19 cellular contexts compared by ENCODE assay signal in the genomic region with DNA sequence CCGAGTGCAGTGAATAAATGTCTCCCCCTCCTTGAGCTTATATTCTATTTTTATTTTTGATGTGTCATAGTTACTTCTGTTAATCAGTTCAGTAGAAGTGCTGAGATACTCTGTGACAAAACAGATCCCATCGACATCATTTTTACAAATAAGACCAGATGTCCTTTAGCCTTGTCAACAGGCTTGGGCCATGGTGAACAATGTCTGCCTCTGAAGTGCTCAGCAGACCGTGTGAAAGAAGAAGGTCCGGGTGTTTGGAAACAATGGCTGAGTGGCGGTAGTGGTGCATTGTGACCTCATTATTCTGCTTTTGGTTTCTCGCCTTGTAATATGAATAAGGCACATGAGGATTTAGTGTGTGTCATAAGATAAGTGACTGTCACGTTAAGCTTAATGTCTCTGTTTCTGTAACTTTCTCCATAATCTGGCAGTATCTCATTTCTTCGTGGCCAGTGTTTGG.
DNase-seq lines count a peak whose midpoint lies in the region; ATAC-seq and TF ChIP-seq lines count a peak whose summit lies in the region.
"Had no signal": no experiment of that assay in that cellular context is flagged by ENCODE, and none has a peak within 500 bp of the region (broad histone marks: within the 10 kb centered on the region; RNA-seq: fewer than 3 reads in every experiment).

No MANE protein-coding gene starts in this region.

- peak overlapping the region in 3 of 10 donors; percentile 24 to 25 (median 24) for H3K27ac ChIP-seq in heart right ventricle
- H3K27ac ChIP-seq: KMS-11, uterus had no signal

- no peak overlapping the region for H3K27ac Mint-ChIP-seq in stimulated activated effector memory CD8-positive, alpha-beta T cell treated with anti-CD3 and anti-CD28 coated beads, Interleukin-12 subunit alpha, Interleukin-12 subunit beta, amount 100 ng/mL, for 72 hours
- H3K27ac Mint-ChIP-seq: nephron had no signal

- H3K36me3 Mint-ChIP-seq in stimulated activated effector memory CD8-positive, alpha-beta T cell treated with anti-CD3 and anti-CD28 coated beads, Interleukin-12 subunit alpha, Interleukin-12 subunit beta, amount 100 ng/mL, for 72 hours, result peaks cover 6% of the 10 kb centered on the region

- no peaks in the 10 kb centered on the region for H3K4me1 Mint-ChIP-seq in stimulated activated effector memory CD8-positive, alpha-beta T cell treated with anti-CD3 and anti-CD28 coated beads, Interleukin-12 subunit alpha, Interleukin-12 subunit beta, amount 100 ng/mL, for 72 hours
- H3K4me1 Mint-ChIP-seq: nephron had no signal

- H3K4me3 ChIP-seq in heart right ventricle, result no peak overlapping the region
- H3K4me3 ChIP-seq: uterus had no signal

- intact Hi-C loops in heart right ventricle (cut with DNase I), result loop anchor here (5.0 to 10.0 kb wide), 9 partner anchors 101 to 1296 kb away; no protein-coding TSS in a partner anchor

- 35 to 38% methylated on average over 8 of the region's 8 CpGs for WGBS in heart right ventricle, 2 donors

- peaks cover 0 to 7% (median 0%) of the 10 kb centered on the region in 7 donors for H3K27me3 ChIP-seq in heart right ventricle
- H3K27me3 ChIP-seq: uterus had no signal

- TF ChIP-seq CTCF in heart right ventricle (IDR thresholded peaks at IDR 0.05), result no peak

- H3K4me3 Mint-ChIP-seq in stimulated activated effector memory CD8-positive, alpha-beta T cell treated with anti-CD3 and anti-CD28 coated beads, Interleukin-12 subunit alpha, Interleukin-12 subunit beta, amount 100 ng/mL, for 72 hours, result no peak overlapping the region
- H3K4me3 Mint-ChIP-seq: nephron had no signal

- no peaks in the 10 kb centered on the region for H3K9me3 Mint-ChIP-seq in stimulated activated effector memory CD8-positive, alpha-beta T cell treated with anti-CD3 and anti-CD28 coated beads, Interleukin-12 subunit alpha, Interleukin-12 subunit beta, amount 100 ng/mL, for 72 hours
- H3K9me3 Mint-ChIP-seq: nephron had no signal

- peaks cover 0 to 61% (median 0%) of the 10 kb centered on the region in 9 donors for H3K36me3 ChIP-seq in heart right ventricle
- H3K36me3 ChIP-seq: uterus had no signal

- peak; percentile 13 for DNase-seq in activated CD8-positive, alpha-beta memory T cell treated with anti-CD3 and anti-CD28 coated beads, Interleukin-2, amount 50 U/mL, for 48 hours
- DNase-seq in activated CD8-positive, alpha-beta memory T cell treated with anti-CD3 and anti-CD28 coated beads for 24 hours, result no peak
- peak; percentile 82 for DNase-seq in NCI-H2107 treated with DMSO at 0.1 percent for 48 hours (lab: John Stamatoyannopoulos, UW; ENCODE audit: unreplicated experiment)
- no peak for DNase-seq in heart right ventricle
- no peak for DNase-seq in stimulated activated effector memory CD8-positive, alpha-beta T cell treated with anti-CD3 and anti-CD28 coated beads, Interleukin-12 subunit alpha, Interleukin-12 subunit beta, amount 100 ng/mL, for 72 hours (ENCODE audit: low spot score in 2 of 2)
- DNase-seq in HPDE6-E6E7 (ENCODE audit: extremely low spot score), result no peak
- DNase-seq in EL, result no peak
- DNase-seq in stimulated activated CD4-positive, alpha-beta T cell treated with anti-CD3 and anti-CD28 coated beads, Interleukin-4, amount 100 ng/mL, for 24 hours, result no peak
- DNase-seq: activated gamma-delta T cell treated with Interleukin-2 at 50 U/mL for 16 hours; Caco-2; cortex of kidney; H7; hippocampal formation; NCI-H2171 treated with DMSO at 0.1 percent for 48 hours; SK-N-SH; stimulated activated naive CD4-positive, alpha-beta T cell treated with Interleukin-2 at 50 U/mL for 16 hours; uterus had no signal

- H3K4me1 ChIP-seq in heart right ventricle, result peaks cover 0 to 13% (median 0%) of the 10 kb centered on the region in 9 donors
- H3K4me1 ChIP-seq: Caco-2, uterus had no signal

- no peaks in the 10 kb centered on the region for H3K9me3 ChIP-seq in heart right ventricle
- H3K9me3 ChIP-seq: Caco-2, SK-N-SH, uterus had no signal

- peak in 5 of 8 donors; percentile 72 to 91 (median 76) for ATAC-seq in heart right ventricle
- ATAC-seq in stimulated activated effector memory CD8-positive, alpha-beta T cell treated with anti-CD3 and anti-CD28 coated beads, Interleukin-12 subunit alpha, Interleukin-12 subunit beta, amount 100 ng/mL, for 72 hours, result peak; percentile 78

Comparison
In these comparisons a context has a peak if more than half of its experiments do, and no peak if none do; other contexts are left out.
1. DNase-seq: peak in activated CD8-positive, alpha-beta memory T cell treated with anti-CD3 and anti-CD28 coated beads, Interleukin-2, amount 50 U/mL, for 48 hours (single experiment) and NCI-H2107 treated with DMSO at 0.1 percent for 48 hours (single experiment); none in activated CD8-positive, alpha-beta memory T cell treated with anti-CD3 and anti-CD28 coated beads for 24 hours (single experiment), heart right ventricle (0 of 2), stimulated activated effector memory CD8-positive, alpha-beta T cell treated with anti-CD3 and anti-CD28 coated beads, Interleukin-12 subunit alpha, Interleukin-12 subunit beta, amount 100 ng/mL, for 72 hours (0 of 2), HPDE6-E6E7 (single experiment), EL (single experiment) and stimulated activated CD4-positive, alpha-beta T cell treated with anti-CD3 and anti-CD28 coated beads, Interleukin-4, amount 100 ng/mL, for 24 hours (single experiment).